18 cellular contexts compared by ENCODE assay signal in the genomic region with DNA sequence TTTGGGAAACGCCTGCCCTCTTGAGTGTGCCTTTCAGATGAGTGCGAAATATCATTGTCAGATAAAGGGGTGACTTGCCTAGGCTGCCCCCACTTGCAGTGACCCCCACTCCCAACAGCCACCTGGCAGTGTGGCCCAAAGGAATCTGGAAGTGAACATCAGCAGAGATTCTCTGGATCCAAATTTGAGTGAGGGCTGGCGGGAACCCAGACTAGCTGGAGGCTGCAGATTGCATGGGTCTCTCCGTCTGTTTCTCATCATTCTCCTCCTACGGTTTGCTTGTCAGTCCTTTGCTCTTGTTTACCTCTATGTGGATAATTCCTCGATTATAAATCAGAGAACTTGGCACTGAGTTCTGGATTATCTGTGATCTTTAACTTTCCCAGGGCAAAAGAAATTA.
A peak's percentile ranks its signal among the peaks of the same experiment; 100 is the strongest.
DNase-seq lines count a peak whose midpoint lies in the region; ATAC-seq and TF ChIP-seq lines count a peak whose summit lies in the region.
"Had no signal": no experiment of that assay in that cellular context is flagged by ENCODE, and none has a peak within 500 bp of the region (broad histone marks: within the 10 kb centered on the region; RNA-seq: fewer than 3 reads in every experiment).

No MANE protein-coding gene starts in this region.

- peaks cover 5% of the 10 kb centered on the region for H3K36me3 Mint-ChIP-seq in effector memory CD8-positive, alpha-beta T cell (ENCODE audit: insufficient read depth)
- H3K36me3 Mint-ChIP-seq: T-cell had no signal

- CTCF ChIA-PET in SK-N-SH (lab: Yijun Ruan, JAX), result interaction anchor here (1.7 kb wide), 1 partner anchor 277 kb away, joined by 6 read pairs; no protein-coding TSS in a partner anchor

- no peak for ATAC-seq in GM18858 (IDR thresholded peaks at IDR 0.05; ENCODE audit: unreplicated experiment)
- ATAC-seq in effector memory CD8-positive, alpha-beta T cell (replicated peaks), result no peak
- ATAC-seq: T-cell had no signal

- no peak for TF ChIP-seq POLR2A in prostate gland (IDR thresholded peaks at IDR 0.05)

- H3K27ac Mint-ChIP-seq in effector memory CD8-positive, alpha-beta T cell, result peak overlapping the region in 1 of 2 donors; percentile 23

- H3K4me3 ChIP-seq in AG10803 (ENCODE audit: low read length) (no peak overlapping the region), SK-N-SH (ENCODE audit: low read depth in 2 of 2, low read length in 1 of 2) (no peak overlapping the region), fibroblast of villous mesenchyme (ENCODE audit: low read depth, low read length) (no peak overlapping the region), prostate gland (no peak overlapping the region), coronary artery (no peak overlapping the region)
- H3K4me3 ChIP-seq: body of pancreas, thoracic aorta had no signal

- 47% methylated on average over 6 of the region's 6 CpGs for WGBS in SK-N-SH (ENCODE audit: low lambda C conversion rate)
- 54% methylated on average over 6 of the region's 6 CpGs for WGBS in prostate gland

- H3K27me3 Mint-ChIP-seq in effector memory CD8-positive, alpha-beta T cell, result no peaks in the 10 kb centered on the region
- H3K27me3 Mint-ChIP-seq: T-cell had no signal

- POLR2A ChIA-PET in SK-N-SH (lab: Yijun Ruan, JAX), result no interaction called here

- H3K9me3 ChIP-seq in SK-N-SH (no peaks in the 10 kb centered on the region), prostate gland (no peaks in the 10 kb centered on the region)
- H3K9me3 ChIP-seq: body of pancreas, thoracic aorta had no signal

- no peaks in the 10 kb centered on the region for H3K9me3 Mint-ChIP-seq in effector memory CD8-positive, alpha-beta T cell
- H3K9me3 Mint-ChIP-seq: T-cell had no signal

- peaks cover 12% of the 10 kb centered on the region for H3F3A ChIP-seq in SK-N-SH (replicated peaks; ENCODE audit: insufficient read depth)

- H3K27ac ChIP-seq in SK-N-SH (ENCODE audit: low read depth in 2 of 2, low read length in 1 of 2) (peak overlapping the region; percentile 91 to 93; a peak in 3 of 4 replicates), prostate gland (peak overlapping the region; percentile 58 to 80), coronary artery (peak overlapping the region in 1 of 2 donors; percentile 44)
- H3K27ac ChIP-seq: KMS-11 had no signal

- DNase-seq in AG10803 (ENCODE audit: low read depth) (peak; percentile 74), SK-N-SH (peak; percentile 66), fibroblast of villous mesenchyme (ENCODE audit: low read depth) (peak; percentile 78), prostate gland (ENCODE audit: low spot score) (no peak), coronary artery (ENCODE audit: low spot score) (no peak), islet precursor cell (no peak)
- no peak for DNase-seq in effector memory CD8-positive, alpha-beta T cell
- DNase-seq: activated gamma-delta T cell treated with Interleukin-2 at 50 U/mL for 16 hours, body of pancreas, Calu3, GF-D8, NCI-H1436, NCI-H524, posterior cingulate gyrus, T-cell had no signal

- TF ChIP-seq CTCF in AG10803 (conservative IDR thresholded peaks at IDR 0.05; ENCODE audit: low read length), result no peak
- no peak for TF ChIP-seq CTCF in SK-N-SH (IDR thresholded peaks at IDR 0.05)
- no peak for TF ChIP-seq CTCF in fibroblast of villous mesenchyme (IDR thresholded peaks at IDR 0.05; ENCODE audit: insufficient read depth, low read depth, low read length)
- no peak for TF ChIP-seq CTCF in prostate gland (IDR thresholded peaks at IDR 0.05)
- no peak for TF ChIP-seq CTCF in coronary artery (IDR thresholded peaks at IDR 0.05)

- H2AFZ ChIP-seq in SK-N-SH (ENCODE audit: low read depth), result no peak overlapping the region

- intact Hi-C loops in prostate gland (cut with DNase I), result no loop called here

- no peak overlapping the region for H3K4me3 Mint-ChIP-seq in effector memory CD8-positive, alpha-beta T cell
- H3K4me3 Mint-ChIP-seq: T-cell had no signal

- no peaks in the 10 kb centered on the region for H3K79me2 ChIP-seq in SK-N-SH (ENCODE audit: insufficient read depth)

- no peaks in the 10 kb centered on the region for H3K36me3 ChIP-seq in SK-N-SH (replicated peaks in 1 of 2; ENCODE audit: control insufficient read depth in 1 of 2, insufficient read depth in 2 of 2, low read length in 1 of 2)
- H3K36me3 ChIP-seq in prostate gland, result no peaks in the 10 kb centered on the region
- H3K36me3 ChIP-seq: thoracic aorta had no signal

- H3K4me1 Mint-ChIP-seq in effector memory CD8-positive, alpha-beta T cell (ENCODE audit: low read depth in 2 of 2), result peaks cover 14 to 21% of the 10 kb centered on the region in 2 donors

- H4K20me1 ChIP-seq in SK-N-SH (ENCODE audit: insufficient read depth), result no peaks in the 10 kb centered on the region

- 0 out of 2 replicates have a peak, but pooled peaks have one; percentile 5 for TF ChIP-seq RAD21 in SK-N-SH (IDR thresholded peaks at IDR 0.05; ENCODE audit: low read length)

- no peaks in the 10 kb centered on the region for H3K27me3 ChIP-seq in SK-N-SH (ENCODE audit: insufficient read depth)
- no peaks in the 10 kb centered on the region for H3K27me3 ChIP-seq in prostate gland (replicated peaks; ENCODE audit: insufficient read depth)
- H3K27me3 ChIP-seq: body of pancreas had no signal

- no peaks in the 10 kb centered on the region for H3K9me2 ChIP-seq in SK-N-SH

- TF ChIP-seq EP300 in SK-N-SH (IDR thresholded peaks at IDR 0.05; ENCODE audit: borderline replicate concordance in 1 of 2, low read depth in 1 of 2, low read length in 1 of 2), result peak; percentile 86 to 90

- H3K9ac ChIP-seq in SK-N-SH, result no peak overlapping the region
- H3K9ac ChIP-seq: KMS-11 had no signal

- H3K4me1 ChIP-seq in SK-N-SH (ENCODE audit: control insufficient read depth in 1 of 2, insufficient read depth in 2 of 2, low read depth in 1 of 2, low read length in 1 of 2) (peaks cover 38 to 46% of the 10 kb centered on the region in 2 experiments), prostate gland (replicated peaks) (peaks cover 10% of the 10 kb centered on the region)

- peak overlapping the region; percentile 21; the same call in 1 of the 2 replicates for H3K4me2 ChIP-seq in SK-N-SH
- H3K4me2 ChIP-seq: KMS-11 had no signal

TF ChIP-seq in SK-N-SH, 30 proteins besides CTCF, POLR2A, EP300 and RAD21 (continues in another document):
- TF ChIP-seq, protein P1, sequence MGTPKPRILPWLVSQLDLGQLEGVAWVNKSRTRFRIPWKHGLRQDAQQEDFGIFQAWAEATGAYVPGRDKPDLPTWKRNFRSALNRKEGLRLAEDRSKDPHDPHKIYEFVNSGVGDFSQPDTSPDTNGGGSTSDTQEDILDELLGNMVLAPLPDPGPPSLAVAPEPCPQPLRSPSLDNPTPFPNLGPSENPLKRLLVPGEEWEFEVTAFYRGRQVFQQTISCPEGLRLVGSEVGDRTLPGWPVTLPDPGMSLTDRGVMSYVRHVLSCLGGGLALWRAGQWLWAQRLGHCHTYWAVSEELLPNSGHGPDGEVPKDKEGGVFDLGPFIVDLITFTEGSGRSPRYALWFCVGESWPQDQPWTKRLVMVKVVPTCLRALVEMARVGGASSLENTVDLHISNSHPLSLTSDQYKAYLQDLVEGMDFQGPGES (IDR thresholded peaks at IDR 0.05; ENCODE audit: low read depth, low read length), result no peak
- peak; percentile 74 for TF ChIP-seq RCOR1 (IDR thresholded peaks at IDR 0.05; ENCODE audit: low read length)
- no peak for TF ChIP-seq RFX5 (IDR thresholded peaks at IDR 0.05; ENCODE audit: low read length)
- TF ChIP-seq CHD2 (IDR thresholded peaks at IDR 0.05; ENCODE audit: low read length, partially characterized antibody), result no peak
- TF ChIP-seq, protein P2, sequence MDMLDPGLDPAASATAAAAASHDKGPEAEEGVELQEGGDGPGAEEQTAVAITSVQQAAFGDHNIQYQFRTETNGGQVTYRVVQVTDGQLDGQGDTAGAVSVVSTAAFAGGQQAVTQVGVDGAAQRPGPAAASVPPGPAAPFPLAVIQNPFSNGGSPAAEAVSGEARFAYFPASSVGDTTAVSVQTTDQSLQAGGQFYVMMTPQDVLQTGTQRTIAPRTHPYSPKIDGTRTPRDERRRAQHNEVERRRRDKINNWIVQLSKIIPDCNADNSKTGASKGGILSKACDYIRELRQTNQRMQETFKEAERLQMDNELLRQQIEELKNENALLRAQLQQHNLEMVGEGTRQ (IDR thresholded peaks at IDR 0.05; ENCODE audit: borderline replicate concordance, low read depth, low read length), result no peak
- TF ChIP-seq FOSL2 (IDR thresholded peaks at IDR 0.05; ENCODE audit: borderline replicate concordance, low read depth), result peak; percentile 17; the same call in 1 of the 2 replicates
- 0 out of 2 replicates have a peak, but pooled peaks have one; percentile 62 for TF ChIP-seq FOXJ3 (CRISPR knock-in tag; IDR thresholded peaks at IDR 0.05)
- TF ChIP-seq GATA2 (CRISPR knock-in tag; IDR thresholded peaks at IDR 0.05), result peak; percentile 67
- TF ChIP-seq POLR2AphosphoS5 (IDR thresholded peaks at IDR 0.05; ENCODE audit: low read depth, low read length), result peak; percentile 49; the same call in 1 of the 2 replicates
- TF ChIP-seq, protein P3, sequence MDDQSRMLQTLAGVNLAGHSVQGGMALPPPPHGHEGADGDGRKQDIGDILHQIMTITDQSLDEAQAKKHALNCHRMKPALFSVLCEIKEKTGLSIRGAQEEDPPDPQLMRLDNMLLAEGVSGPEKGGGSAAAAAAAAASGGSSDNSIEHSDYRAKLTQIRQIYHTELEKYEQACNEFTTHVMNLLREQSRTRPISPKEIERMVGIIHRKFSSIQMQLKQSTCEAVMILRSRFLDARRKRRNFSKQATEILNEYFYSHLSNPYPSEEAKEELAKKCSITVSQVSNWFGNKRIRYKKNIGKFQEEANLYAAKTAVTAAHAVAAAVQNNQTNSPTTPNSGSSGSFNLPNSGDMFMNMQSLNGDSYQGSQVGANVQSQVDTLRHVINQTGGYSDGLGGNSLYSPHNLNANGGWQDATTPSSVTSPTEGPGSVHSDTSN (IDR thresholded peaks at IDR 0.05), result peak; percentile 87
- TF ChIP-seq, protein P4, sequence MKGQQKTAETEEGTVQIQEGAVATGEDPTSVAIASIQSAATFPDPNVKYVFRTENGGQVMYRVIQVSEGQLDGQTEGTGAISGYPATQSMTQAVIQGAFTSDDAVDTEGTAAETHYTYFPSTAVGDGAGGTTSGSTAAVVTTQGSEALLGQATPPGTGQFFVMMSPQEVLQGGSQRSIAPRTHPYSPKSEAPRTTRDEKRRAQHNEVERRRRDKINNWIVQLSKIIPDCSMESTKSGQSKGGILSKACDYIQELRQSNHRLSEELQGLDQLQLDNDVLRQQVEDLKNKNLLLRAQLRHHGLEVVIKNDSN (IDR thresholded peaks at IDR 0.05; ENCODE audit: borderline replicate concordance, low read depth), result no peak
- no peak for TF ChIP-seq SIN3A (IDR thresholded peaks at IDR 0.05; ENCODE audit: borderline replicate concordance, low read depth, low read length)
- TF ChIP-seq MXI1 (IDR thresholded peaks at IDR 0.05; ENCODE audit: low read depth, low read length), result 0 out of 2 replicates have a peak, but pooled peaks have one; percentile 19

Comparison
In these comparisons a context has a peak if more than half of its experiments do, and no peak if none do; other contexts are left out.
1. DNase-seq: peak in AG10803 (single experiment), SK-N-SH (single experiment) and fibroblast of villous mesenchyme (single experiment); none in prostate gland (single experiment), coronary artery (single experiment), islet precursor cell (single experiment) and effector memory CD8-positive, alpha-beta T cell (0 of 3).